ENCODE assay signal across 29 cellular contexts in the genomic region with DNA sequence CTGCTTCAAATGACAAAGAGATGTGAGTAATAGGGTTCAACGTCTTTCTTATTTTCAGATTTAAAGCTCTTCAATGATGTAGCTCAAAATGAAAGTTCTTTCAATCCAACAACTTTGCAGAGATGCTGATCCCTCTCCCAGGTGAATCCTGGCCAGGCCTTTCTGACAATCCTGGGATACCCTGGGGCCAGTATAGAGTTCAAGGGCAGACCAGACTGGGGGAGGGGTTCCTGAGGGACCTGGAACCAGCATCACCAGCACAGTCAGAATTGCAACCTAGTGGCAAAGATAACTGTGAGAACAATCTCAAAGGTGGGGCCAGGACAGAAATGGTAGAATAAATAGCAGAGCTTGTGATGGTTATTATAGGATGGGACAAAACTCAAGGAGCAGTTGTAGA.
"Had no signal": no experiment of that assay in that cellular context is flagged by ENCODE, and none has a peak within 500 bp of the region (broad histone marks: within the 10 kb centered on the region; RNA-seq: fewer than 3 reads in every experiment).

No MANE protein-coding gene starts in this region.

- H3K27ac ChIP-seq: ascending aorta, breast epithelium, cardiac muscle cell, colonic mucosa, epithelial cell of prostate, esophagus squamous epithelium, gastroesophageal sphincter, heart right ventricle had no signal

- H3K4me1 ChIP-seq: breast epithelium, colonic mucosa had no signal

- DNase-seq: activated B cell treated with CpG ODN at 0.5 μM for 24 hours; activated CD4-positive, alpha-beta T cell treated with anti-CD3 and anti-CD28 coated beads for 4 hours; activated CD4-positive, alpha-beta T cell treated with anti-CD3 and anti-CD28 coated beads, Interleukin-2, amount 50 U/mL, for 1 hour; activated CD4-positive, alpha-beta T cell treated with anti-CD3 and anti-CD28 coated beads, Interleukin-2, amount 50 U/mL, for 48 hours; activated CD4-positive, CD25-positive, alpha-beta regulatory T cell treated with anti-CD3 and anti-CD28 coated beads, Interleukin-2, amount 50 U/mL, for 72 hours; activated CD8-positive, alpha-beta memory T cell treated with anti-CD3 and anti-CD28 coated beads for 24 hours; activated CD8-positive, alpha-beta T cell treated with anti-CD3 and anti-CD28 coated beads for 36 hours; activated effector memory CD4-positive, alpha-beta T cell treated with Interleukin-2 at 50 U/mL for 16 hours; activated gamma-delta T cell treated with Interleukin-2 at 50 U/mL for 16 hours; activated naive CD4-positive, alpha-beta T cell treated with Interleukin-2 at 50 U/mL for 16 hours; activated naive CD8-positive, alpha-beta T cell treated with anti-CD3 and anti-CD28 coated beads, Interleukin-2, amount 10 ng/mL, durations not matched to agents 7 days and 5 days; activated T-cell treated with anti-CD3 and anti-CD28 coated beads, Interleukin-2, amount 50 U/mL, for 4 hours; central memory CD4-positive, alpha-beta T cell; cerebellar nuclear complex; colonic mucosa; effector CD8-positive, alpha-beta T cell; esophagus squamous epithelium; foreskin melanocyte; heart right ventricle; T-helper 17 cell; T1000 had no signal

- H3K9me3 ChIP-seq: ascending aorta, breast epithelium, colonic mucosa, esophagus squamous epithelium, gastroesophageal sphincter, heart right ventricle had no signal

- H3K4me3 ChIP-seq: ascending aorta, breast epithelium, cardiac muscle cell, colonic mucosa, esophagus squamous epithelium, gastroesophageal sphincter, heart right ventricle had no signal

- H3K27me3 ChIP-seq: ascending aorta, breast epithelium, cardiac muscle cell, colonic mucosa, esophagus squamous epithelium, gastroesophageal sphincter, heart right ventricle had no signal

- FAIRE-seq: endometrium, endothelial cell of umbilical vein had no signal

- H3K36me3 ChIP-seq: ascending aorta, breast epithelium, cardiac muscle cell, colonic mucosa had no signal

- ATAC-seq: activated CD8-positive, alpha-beta T cell treated with anti-CD3 and anti-CD28 coated beads for 36 hours; activated naive CD4-positive, alpha-beta T cell treated with anti-CD3 and anti-CD28 coated beads, Interleukin-2, amount 50 U/mL, for 72 hours; activated T-cell treated with anti-CD3 and anti-CD28 coated beads, Interleukin-2, amount 50 U/mL, for 4 hours; gastroesophageal sphincter; heart right ventricle; T-helper 17 cell had no signal
